2 cellular contexts compared by ENCODE assay signal in the genomic region with DNA sequence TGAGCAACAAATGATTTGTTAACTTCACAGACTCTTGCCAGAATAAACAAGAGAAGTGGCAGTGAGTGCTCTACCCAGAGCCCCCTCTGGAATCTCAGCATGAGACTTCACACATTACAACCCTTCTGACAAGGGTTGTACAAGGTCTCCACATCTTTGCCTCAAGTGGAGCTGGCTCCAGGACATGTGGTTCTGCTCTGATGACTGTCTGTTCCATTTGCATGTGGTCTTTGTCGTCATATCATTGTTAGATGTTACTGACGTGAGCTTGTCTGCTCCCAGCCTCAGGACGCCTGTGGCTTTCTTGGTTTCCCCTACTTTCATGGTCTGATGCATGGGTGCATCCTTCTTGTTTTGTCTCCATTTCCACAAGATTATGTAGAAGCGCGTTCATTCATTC.
TF ChIP-seq lines count a peak whose summit lies in the region.

No MANE protein-coding gene starts in this region.

TF ChIP-seq in H1, 55 proteins besides CTCF, POLR2A, EP300 and RAD21:
- no peak for TF ChIP-seq KDM4A (IDR thresholded peaks at IDR 0.05; ENCODE audit: low read depth, low read length, severe bottlenecking)
- TF ChIP-seq CHD1 (IDR thresholded peaks at IDR 0.05; ENCODE audit: low read depth, low read length), result no peak
- no peak for TF ChIP-seq TCF12 (IDR thresholded peaks at IDR 0.05; ENCODE audit: low read depth, low read length)
- no peak for TF ChIP-seq MAFK (IDR thresholded peaks at IDR 0.05; ENCODE audit: low read depth, low read length)
- no peak for TF ChIP-seq GABPA (IDR thresholded peaks at IDR 0.05; ENCODE audit: borderline replicate concordance, insufficient read depth, low read length)
- TF ChIP-seq JUND (IDR thresholded peaks at IDR 0.05; ENCODE audit: low read length), result no peak
- no peak for TF ChIP-seq CHD2 (IDR thresholded peaks at IDR 0.05; ENCODE audit: low read length)
- TF ChIP-seq, protein P1, sequence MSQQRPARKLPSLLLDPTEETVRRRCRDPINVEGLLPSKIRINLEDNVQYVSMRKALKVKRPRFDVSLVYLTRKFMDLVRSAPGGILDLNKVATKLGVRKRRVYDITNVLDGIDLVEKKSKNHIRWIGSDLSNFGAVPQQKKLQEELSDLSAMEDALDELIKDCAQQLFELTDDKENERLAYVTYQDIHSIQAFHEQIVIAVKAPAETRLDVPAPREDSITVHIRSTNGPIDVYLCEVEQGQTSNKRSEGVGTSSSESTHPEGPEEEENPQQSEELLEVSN (IDR thresholded peaks at IDR 0.05), result no peak
- TF ChIP-seq RBBP5 (IDR thresholded peaks at IDR 0.05; ENCODE audit: borderline replicate concordance, low read depth, low read length), result no peak
- TF ChIP-seq SRF (IDR thresholded peaks at IDR 0.05; ENCODE audit: low read depth, low read length), result no peak
- TF ChIP-seq, protein P2, sequence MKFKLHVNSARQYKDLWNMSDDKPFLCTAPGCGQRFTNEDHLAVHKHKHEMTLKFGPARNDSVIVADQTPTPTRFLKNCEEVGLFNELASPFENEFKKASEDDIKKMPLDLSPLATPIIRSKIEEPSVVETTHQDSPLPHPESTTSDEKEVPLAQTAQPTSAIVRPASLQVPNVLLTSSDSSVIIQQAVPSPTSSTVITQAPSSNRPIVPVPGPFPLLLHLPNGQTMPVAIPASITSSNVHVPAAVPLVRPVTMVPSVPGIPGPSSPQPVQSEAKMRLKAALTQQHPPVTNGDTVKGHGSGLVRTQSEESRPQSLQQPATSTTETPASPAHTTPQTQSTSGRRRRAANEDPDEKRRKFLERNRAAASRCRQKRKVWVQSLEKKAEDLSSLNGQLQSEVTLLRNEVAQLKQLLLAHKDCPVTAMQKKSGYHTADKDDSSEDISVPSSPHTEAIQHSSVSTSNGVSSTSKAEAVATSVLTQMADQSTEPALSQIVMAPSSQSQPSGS (IDR thresholded peaks at IDR 0.05; ENCODE audit: low read length), result no peak
- no peak for TF ChIP-seq PHF8 (conservative IDR thresholded peaks at IDR 0.05; ENCODE audit: low read depth, low read length)
- TF ChIP-seq RFX5 (IDR thresholded peaks at IDR 0.05; ENCODE audit: borderline replicate concordance, low read depth, low read length), result no peak
- TF ChIP-seq TAF1 (IDR thresholded peaks at IDR 0.05; ENCODE audit: low read depth, low read length), result no peak
- no peak for TF ChIP-seq TEAD4 (IDR thresholded peaks at IDR 0.05; ENCODE audit: low read depth, low read length)
- no peak for TF ChIP-seq ASH2L (IDR thresholded peaks at IDR 0.05; ENCODE audit: low read length)

TF ChIP-seq in HEK293T, 16 proteins besides CTCF, POLR2A, EP300 and RAD21:
- TF ChIP-seq BHLHE40 (IDR thresholded peaks at IDR 0.05; ENCODE audit: borderline replicate concordance) (no peak), CTBP1 (IDR thresholded peaks at IDR 0.05; ENCODE audit: borderline replicate concordance) (no peak), NFRKB (IDR thresholded peaks at IDR 0.05) (no peak), ARNT (IDR thresholded peaks at IDR 0.05) (no peak), HDGF (IDR thresholded peaks at IDR 0.05; ENCODE audit: borderline replicate concordance) (no peak)
TF ChIP-seq in HEK293T: peak in this region for 0.
